31 cellular contexts compared by ENCODE assay signal in genomic region chr12:50077099-50077498, GRCh38.
"Had no signal": no experiment of that assay in that cellular context is flagged by ENCODE, and none has a peak within 500 bp of the region (broad histone marks: within the 10 kb centered on the region; RNA-seq: fewer than 3 reads in every experiment).

No MANE protein-coding gene starts in this region.

- H3K27ac ChIP-seq: adrenal gland, body of pancreas, breast epithelium, KMS-11, WERI-Rb-1 had no signal

- H3K4me1 ChIP-seq: breast epithelium had no signal

- H3K9me3 ChIP-seq: adrenal gland, body of pancreas, breast epithelium had no signal

- H3K36me3 ChIP-seq: adrenal gland, breast epithelium, WERI-Rb-1 had no signal

- H3K4me3 ChIP-seq: adrenal gland, body of pancreas, breast epithelium had no signal

- FAIRE-seq: astrocyte had no signal

- DNase-seq: activated CD4-positive, alpha-beta T cell treated with anti-CD3 and anti-CD28 coated beads for 1 hour; activated CD4-positive, alpha-beta T cell treated with anti-CD3 and anti-CD28 coated beads for 48 hours; activated CD4-positive, alpha-beta T cell treated with anti-CD3 and anti-CD28 coated beads, Interleukin-2, amount 50 U/mL, for 4 hours; activated CD4-positive, CD25-positive, alpha-beta regulatory T cell; activated CD8-positive, alpha-beta T cell treated with anti-CD3 and anti-CD28 coated beads for 36 hours; activated gamma-delta T cell treated with Interleukin-2 at 50 U/mL for 16 hours; activated naive CD4-positive, alpha-beta T cell treated with anti-CD3 and anti-CD28 coated beads for 36 hours; activated T-cell treated with anti-CD3 and anti-CD28 coated beads, Interleukin-2, amount 50 U/mL, for 24 hours; adrenal gland; body of pancreas; MM.1S; MV-4-11; NCI-H1092; NCI-H1436 treated with DMSO at 0.1 percent for 48 hours; NCI-H1694 treated with DMSO at 0.1 percent for 48 hours; NCI-H2029; NCI-H345; NCI-H526; NCI-H748 treated with DMSO at 0.1 percent for 48 hours; NK-92 treated with Interleukin-12 subunit alpha and Interleukin-12 subunit beta, amount 100 ng/mL, for 24 hours; Right ventricle myocardium superior; SW 1271; T-helper 1 cell; T-helper 2 cell; T-helper 9 cell; WERI-Rb-1 had no signal

- H3K36me3 Mint-ChIP-seq: activated naive CD4-positive, alpha-beta T cell treated with anti-CD3 and anti-CD28 coated beads, Interleukin-2, amount 50 U/mL, for 72 hours had no signal

- H3K4me2 ChIP-seq: KMS-11 had no signal

- H3K9ac ChIP-seq: KMS-11 had no signal

- H3K27ac Mint-ChIP-seq: activated CD8-positive, alpha-beta T cell treated with anti-CD3 and anti-CD28 coated beads for 36 hours; activated naive CD4-positive, alpha-beta T cell treated with anti-CD3 and anti-CD28 coated beads for 36 hours; activated T-cell treated with anti-CD3 and anti-CD28 coated beads, Interleukin-2, amount 50 U/mL, for 24 hours; activated T-helper 1 cell treated with anti-CD3 and anti-CD28 coated beads, Interleukin-12 subunit alpha, Interleukin-12 subunit beta, Interleukin-2, Interleukin-4 antibody, amounts not matched to agents 30 ng/mL and 10 ng/mL and 1 ng/mL, durations not matched to agents 14 hours and 24 hours and 36 hours had no signal

- H3K9me3 Mint-ChIP-seq: activated CD8-positive, alpha-beta T cell treated with anti-CD3 and anti-CD28 coated beads for 36 hours; activated naive CD4-positive, alpha-beta T cell treated with anti-CD3 and anti-CD28 coated beads for 36 hours; activated naive CD4-positive, alpha-beta T cell treated with anti-CD3 and anti-CD28 coated beads, Interleukin-2, amount 50 U/mL, for 72 hours; activated T-cell treated with anti-CD3 and anti-CD28 coated beads, Interleukin-2, amount 50 U/mL, for 24 hours; activated T-helper 1 cell treated with anti-CD3 and anti-CD28 coated beads, Interleukin-12 subunit alpha, Interleukin-12 subunit beta, Interleukin-2, Interleukin-4 antibody, amounts not matched to agents 30 ng/mL and 10 ng/mL and 1 ng/mL, durations not matched to agents 14 hours and 24 hours and 36 hours had no signal

- ATAC-seq: activated CD8-positive, alpha-beta T cell treated with anti-CD3 and anti-CD28 coated beads for 36 hours; activated naive CD4-positive, alpha-beta T cell treated with anti-CD3 and anti-CD28 coated beads, Interleukin-2, amount 50 U/mL, for 72 hours; body of pancreas had no signal

- H3K27me3 ChIP-seq: adrenal gland, body of pancreas, breast epithelium had no signal

- H3K27me3 Mint-ChIP-seq: activated CD8-positive, alpha-beta T cell treated with anti-CD3 and anti-CD28 coated beads for 36 hours; activated T-cell treated with anti-CD3 and anti-CD28 coated beads, Interleukin-2, amount 50 U/mL, for 24 hours had no signal

- H3K4me3 Mint-ChIP-seq: activated CD8-positive, alpha-beta T cell treated with anti-CD3 and anti-CD28 coated beads for 36 hours; activated naive CD4-positive, alpha-beta T cell treated with anti-CD3 and anti-CD28 coated beads for 36 hours; activated T-cell treated with anti-CD3 and anti-CD28 coated beads, Interleukin-2, amount 50 U/mL, for 24 hours; activated T-helper 1 cell treated with anti-CD3 and anti-CD28 coated beads, Interleukin-12 subunit alpha, Interleukin-12 subunit beta, Interleukin-2, Interleukin-4 antibody, amounts not matched to agents 30 ng/mL and 10 ng/mL and 1 ng/mL, durations not matched to agents 14 hours and 24 hours and 36 hours had no signal
